Comparison of ENCODE assay signal across 1 cellular context in the genomic region with DNA sequence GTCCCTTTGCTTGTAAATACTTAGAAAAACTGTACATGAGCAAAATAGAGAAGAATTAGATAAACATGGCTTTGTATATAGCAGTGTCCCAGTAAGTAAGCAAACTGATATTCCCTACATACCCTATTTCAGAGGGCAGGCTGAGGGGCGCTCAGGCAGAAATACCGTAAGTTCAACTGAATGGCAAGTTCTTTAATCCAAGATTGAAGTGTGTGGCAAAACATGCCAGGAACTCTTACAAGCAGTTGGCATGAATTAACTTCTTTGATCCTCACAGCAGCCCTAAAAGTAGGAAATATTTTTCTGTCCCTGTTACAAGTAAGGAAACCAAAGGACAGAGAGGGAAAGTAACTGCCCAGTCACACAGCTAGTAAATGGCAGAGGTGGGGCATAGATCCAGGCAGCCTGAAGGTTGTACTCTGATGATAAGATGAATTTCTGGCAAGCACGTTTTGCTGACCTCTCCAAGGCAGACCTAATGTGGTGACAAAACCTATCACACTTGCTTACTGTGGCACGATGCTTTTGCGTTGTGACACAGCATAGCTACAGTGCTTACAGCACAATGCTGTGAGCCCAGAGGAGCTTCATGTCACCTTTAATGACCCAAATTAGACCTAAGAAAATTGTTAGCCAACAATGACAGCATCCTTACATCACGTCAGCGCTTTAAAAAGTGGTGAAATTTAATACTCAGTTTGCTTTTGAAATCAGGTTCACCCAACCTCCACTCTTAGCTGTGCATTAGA.
A peak's percentile ranks its signal among the peaks of the same experiment; 100 is the strongest.
TF ChIP-seq lines count a peak whose summit lies in the region.

No MANE protein-coding gene starts in this region.

TF ChIP-seq in HEK293, 187 proteins besides CTCF, POLR2A, EP300 and RAD21 (continued from another document and continues in another):
- TF ChIP-seq ZNF10 (tag by site-specific recombination; IDR thresholded peaks at IDR 0.05) (no peak), GLI4 (tag by site-specific recombination; IDR thresholded peaks at IDR 0.05) (no peak), ZNF76 (tag by site-specific recombination; IDR thresholded peaks at IDR 0.05; ENCODE audit: borderline replicate concordance, low read depth) (no peak), ZNF747 (tag by site-specific recombination; IDR thresholded peaks at IDR 0.05) (no peak), ZNF341 (tag by site-specific recombination; IDR thresholded peaks at IDR 0.05; ENCODE audit: low read depth) (no peak), ZXDB (tag by site-specific recombination; IDR thresholded peaks at IDR 0.05) (peak; percentile 68), ZNF132 (tag by site-specific recombination; IDR thresholded peaks at IDR 0.05; ENCODE audit: borderline replicate concordance) (no peak), ZNF391 (tag by site-specific recombination; IDR thresholded peaks at IDR 0.05; ENCODE audit: borderline replicate concordance, low read depth) (no peak), SCRT2 (tag by site-specific recombination; IDR thresholded peaks at IDR 0.05) (no peak), ZNF302 (tag by site-specific recombination; IDR thresholded peaks at IDR 0.05; ENCODE audit: low read depth) (no peak), ZNF394 (tag by site-specific recombination; IDR thresholded peaks at IDR 0.05; ENCODE audit: borderline replicate concordance) (peak; percentile 59; the same call in 1 of the 2 replicates), ZFP3 (tag by site-specific recombination; IDR thresholded peaks at IDR 0.05; ENCODE audit: low read depth) (no peak), KLF16 (tag by site-specific recombination; IDR thresholded peaks at IDR 0.05) (peak; percentile 39; the same call in 1 of the 2 replicates), ZNF37A (tag by site-specific recombination; IDR thresholded peaks at IDR 0.05) (no peak), ZNF404 (tag by site-specific recombination; IDR thresholded peaks at IDR 0.05) (no peak), ZNF549 (tag by site-specific recombination; IDR thresholded peaks at IDR 0.05) (no peak), ZNF654 (tag by site-specific recombination; IDR thresholded peaks at IDR 0.05; ENCODE audit: low read depth) (no peak), ZNF776 (tag by site-specific recombination; IDR thresholded peaks at IDR 0.05; ENCODE audit: borderline replicate concordance) (no peak), ZNF555 (tag by site-specific recombination; conservative IDR thresholded peaks at IDR 0.05) (no peak), KLF9 (tag by site-specific recombination; IDR thresholded peaks at IDR 0.05; ENCODE audit: low read depth) (no peak), KLF10 (tag by site-specific recombination; IDR thresholded peaks at IDR 0.05) (peak; percentile 44; the same call in 1 of the 2 replicates), ZNF311 (tag by site-specific recombination; IDR thresholded peaks at IDR 0.05; ENCODE audit: borderline replicate concordance) (no peak), ZNF501 (tag by site-specific recombination; IDR thresholded peaks at IDR 0.05) (no peak), BCL11B (tag by site-specific recombination; IDR thresholded peaks at IDR 0.05; ENCODE audit: low read depth) (0 out of 2 replicates have a peak, but pooled peaks have one; percentile 39), ZNF155 (tag by site-specific recombination; IDR thresholded peaks at IDR 0.05) (no peak), ZNF514 (tag by site-specific recombination; IDR thresholded peaks at IDR 0.05) (no peak), ZNF433 (tag by site-specific recombination; IDR thresholded peaks at IDR 0.05; ENCODE audit: low read depth) (no peak), ZNF560 (tag by site-specific recombination; IDR thresholded peaks at IDR 0.05; ENCODE audit: borderline replicate concordance) (no peak), ZNF677 (tag by site-specific recombination; IDR thresholded peaks at IDR 0.05) (no peak), GLI2 (tag by site-specific recombination; IDR thresholded peaks at IDR 0.05; ENCODE audit: borderline replicate concordance, low read depth) (no peak), HOXC10 (CRISPR knock-in tag; IDR thresholded peaks at IDR 0.05) (no peak), ZNF768 (tag by site-specific recombination; IDR thresholded peaks at IDR 0.05) (no peak)
- TF ChIP-seq, protein P1, sequence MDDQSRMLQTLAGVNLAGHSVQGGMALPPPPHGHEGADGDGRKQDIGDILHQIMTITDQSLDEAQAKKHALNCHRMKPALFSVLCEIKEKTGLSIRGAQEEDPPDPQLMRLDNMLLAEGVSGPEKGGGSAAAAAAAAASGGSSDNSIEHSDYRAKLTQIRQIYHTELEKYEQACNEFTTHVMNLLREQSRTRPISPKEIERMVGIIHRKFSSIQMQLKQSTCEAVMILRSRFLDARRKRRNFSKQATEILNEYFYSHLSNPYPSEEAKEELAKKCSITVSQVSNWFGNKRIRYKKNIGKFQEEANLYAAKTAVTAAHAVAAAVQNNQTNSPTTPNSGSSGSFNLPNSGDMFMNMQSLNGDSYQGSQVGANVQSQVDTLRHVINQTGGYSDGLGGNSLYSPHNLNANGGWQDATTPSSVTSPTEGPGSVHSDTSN (CRISPR knock-in tag; IDR thresholded peaks at IDR 0.05), result no peak
- TF ChIP-seq, protein P2, sequence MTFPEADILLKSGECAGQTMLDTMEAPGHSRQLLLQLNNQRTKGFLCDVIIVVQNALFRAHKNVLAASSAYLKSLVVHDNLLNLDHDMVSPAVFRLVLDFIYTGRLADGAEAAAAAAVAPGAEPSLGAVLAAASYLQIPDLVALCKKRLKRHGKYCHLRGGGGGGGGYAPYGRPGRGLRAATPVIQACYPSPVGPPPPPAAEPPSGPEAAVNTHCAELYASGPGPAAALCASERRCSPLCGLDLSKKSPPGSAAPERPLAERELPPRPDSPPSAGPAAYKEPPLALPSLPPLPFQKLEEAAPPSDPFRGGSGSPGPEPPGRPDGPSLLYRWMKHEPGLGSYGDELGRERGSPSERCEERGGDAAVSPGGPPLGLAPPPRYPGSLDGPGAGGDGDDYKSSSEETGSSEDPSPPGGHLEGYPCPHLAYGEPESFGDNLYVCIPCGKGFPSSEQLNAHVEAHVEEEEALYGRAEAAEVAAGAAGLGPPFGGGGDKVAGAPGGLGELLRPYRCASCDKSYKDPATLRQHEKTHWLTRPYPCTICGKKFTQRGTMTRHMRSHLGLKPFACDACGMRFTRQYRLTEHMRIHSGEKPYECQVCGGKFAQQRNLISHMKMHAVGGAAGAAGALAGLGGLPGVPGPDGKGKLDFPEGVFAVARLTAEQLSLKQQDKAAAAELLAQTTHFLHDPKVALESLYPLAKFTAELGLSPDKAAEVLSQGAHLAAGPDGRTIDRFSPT (tag by site-specific recombination; IDR thresholded peaks at IDR 0.05), result peak; percentile 59; the same call in 1 of the 2 replicates
- TF ChIP-seq, protein P3, sequence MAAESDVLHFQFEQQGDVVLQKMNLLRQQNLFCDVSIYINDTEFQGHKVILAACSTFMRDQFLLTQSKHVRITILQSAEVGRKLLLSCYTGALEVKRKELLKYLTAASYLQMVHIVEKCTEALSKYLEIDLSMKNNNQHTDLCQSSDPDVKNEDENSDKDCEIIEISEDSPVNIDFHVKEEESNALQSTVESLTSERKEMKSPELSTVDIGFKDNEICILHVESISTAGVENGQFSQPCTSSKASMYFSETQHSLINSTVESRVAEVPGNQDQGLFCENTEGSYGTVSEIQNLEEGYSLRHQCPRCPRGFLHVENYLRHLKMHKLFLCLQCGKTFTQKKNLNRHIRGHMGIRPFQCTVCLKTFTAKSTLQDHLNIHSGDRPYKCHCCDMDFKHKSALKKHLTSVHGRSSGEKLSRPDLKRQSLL (tag by site-specific recombination; IDR thresholded peaks at IDR 0.05), result no peak
- TF ChIP-seq, protein P4, sequence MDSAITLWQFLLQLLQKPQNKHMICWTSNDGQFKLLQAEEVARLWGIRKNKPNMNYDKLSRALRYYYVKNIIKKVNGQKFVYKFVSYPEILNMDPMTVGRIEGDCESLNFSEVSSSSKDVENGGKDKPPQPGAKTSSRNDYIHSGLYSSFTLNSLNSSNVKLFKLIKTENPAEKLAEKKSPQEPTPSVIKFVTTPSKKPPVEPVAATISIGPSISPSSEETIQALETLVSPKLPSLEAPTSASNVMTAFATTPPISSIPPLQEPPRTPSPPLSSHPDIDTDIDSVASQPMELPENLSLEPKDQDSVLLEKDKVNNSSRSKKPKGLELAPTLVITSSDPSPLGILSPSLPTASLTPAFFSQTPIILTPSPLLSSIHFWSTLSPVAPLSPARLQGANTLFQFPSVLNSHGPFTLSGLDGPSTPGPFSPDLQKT (IDR thresholded peaks at IDR 0.05; ENCODE audit: borderline replicate concordance, low read depth, low read length), result no peak
- TF ChIP-seq, protein P5, sequence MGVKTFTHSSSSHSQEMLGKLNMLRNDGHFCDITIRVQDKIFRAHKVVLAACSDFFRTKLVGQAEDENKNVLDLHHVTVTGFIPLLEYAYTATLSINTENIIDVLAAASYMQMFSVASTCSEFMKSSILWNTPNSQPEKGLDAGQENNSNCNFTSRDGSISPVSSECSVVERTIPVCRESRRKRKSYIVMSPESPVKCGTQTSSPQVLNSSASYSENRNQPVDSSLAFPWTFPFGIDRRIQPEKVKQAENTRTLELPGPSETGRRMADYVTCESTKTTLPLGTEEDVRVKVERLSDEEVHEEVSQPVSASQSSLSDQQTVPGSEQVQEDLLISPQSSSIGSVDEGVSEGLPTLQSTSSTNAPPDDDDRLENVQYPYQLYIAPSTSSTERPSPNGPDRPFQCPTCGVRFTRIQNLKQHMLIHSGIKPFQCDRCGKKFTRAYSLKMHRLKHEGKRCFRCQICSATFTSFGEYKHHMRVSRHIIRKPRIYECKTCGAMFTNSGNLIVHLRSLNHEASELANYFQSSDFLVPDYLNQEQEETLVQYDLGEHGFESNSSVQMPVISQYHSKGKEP (tag by site-specific recombination; IDR thresholded peaks at IDR 0.05), result no peak
- TF ChIP-seq, protein P6, sequence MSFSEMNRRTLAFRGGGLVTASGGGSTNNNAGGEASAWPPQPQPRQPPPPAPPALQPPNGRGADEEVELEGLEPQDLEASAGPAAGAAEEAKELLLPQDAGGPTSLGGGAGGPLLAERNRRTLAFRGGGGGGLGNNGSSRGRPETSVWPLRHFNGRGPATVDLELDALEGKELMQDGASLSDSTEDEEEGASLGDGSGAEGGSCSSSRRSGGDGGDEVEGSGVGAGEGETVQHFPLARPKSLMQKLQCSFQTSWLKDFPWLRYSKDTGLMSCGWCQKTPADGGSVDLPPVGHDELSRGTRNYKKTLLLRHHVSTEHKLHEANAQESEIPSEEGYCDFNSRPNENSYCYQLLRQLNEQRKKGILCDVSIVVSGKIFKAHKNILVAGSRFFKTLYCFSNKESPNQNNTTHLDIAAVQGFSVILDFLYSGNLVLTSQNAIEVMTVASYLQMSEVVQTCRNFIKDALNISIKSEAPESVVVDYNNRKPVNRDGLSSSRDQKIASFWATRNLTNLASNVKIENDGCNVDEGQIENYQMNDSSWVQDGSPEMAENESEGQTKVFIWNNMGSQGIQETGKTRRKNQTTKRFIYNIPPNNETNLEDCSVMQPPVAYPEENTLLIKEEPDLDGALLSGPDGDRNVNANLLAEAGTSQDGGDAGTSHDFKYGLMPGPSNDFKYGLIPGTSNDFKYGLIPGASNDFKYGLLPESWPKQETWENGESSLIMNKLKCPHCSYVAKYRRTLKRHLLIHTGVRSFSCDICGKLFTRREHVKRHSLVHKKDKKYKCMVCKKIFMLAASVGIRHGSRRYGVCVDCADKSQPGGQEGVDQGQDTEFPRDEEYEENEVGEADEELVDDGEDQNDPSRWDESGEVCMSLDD (tag by site-specific recombination; IDR thresholded peaks at IDR 0.05), result no peak
- TF ChIP-seq, protein P7, sequence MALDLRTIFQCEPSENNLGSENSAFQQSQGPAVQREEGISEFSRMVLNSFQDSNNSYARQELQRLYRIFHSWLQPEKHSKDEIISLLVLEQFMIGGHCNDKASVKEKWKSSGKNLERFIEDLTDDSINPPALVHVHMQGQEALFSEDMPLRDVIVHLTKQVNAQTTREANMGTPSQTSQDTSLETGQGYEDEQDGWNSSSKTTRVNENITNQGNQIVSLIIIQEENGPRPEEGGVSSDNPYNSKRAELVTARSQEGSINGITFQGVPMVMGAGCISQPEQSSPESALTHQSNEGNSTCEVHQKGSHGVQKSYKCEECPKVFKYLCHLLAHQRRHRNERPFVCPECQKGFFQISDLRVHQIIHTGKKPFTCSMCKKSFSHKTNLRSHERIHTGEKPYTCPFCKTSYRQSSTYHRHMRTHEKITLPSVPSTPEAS (tag by site-specific recombination; IDR thresholded peaks at IDR 0.05), result no peak
- TF ChIP-seq, protein P8, sequence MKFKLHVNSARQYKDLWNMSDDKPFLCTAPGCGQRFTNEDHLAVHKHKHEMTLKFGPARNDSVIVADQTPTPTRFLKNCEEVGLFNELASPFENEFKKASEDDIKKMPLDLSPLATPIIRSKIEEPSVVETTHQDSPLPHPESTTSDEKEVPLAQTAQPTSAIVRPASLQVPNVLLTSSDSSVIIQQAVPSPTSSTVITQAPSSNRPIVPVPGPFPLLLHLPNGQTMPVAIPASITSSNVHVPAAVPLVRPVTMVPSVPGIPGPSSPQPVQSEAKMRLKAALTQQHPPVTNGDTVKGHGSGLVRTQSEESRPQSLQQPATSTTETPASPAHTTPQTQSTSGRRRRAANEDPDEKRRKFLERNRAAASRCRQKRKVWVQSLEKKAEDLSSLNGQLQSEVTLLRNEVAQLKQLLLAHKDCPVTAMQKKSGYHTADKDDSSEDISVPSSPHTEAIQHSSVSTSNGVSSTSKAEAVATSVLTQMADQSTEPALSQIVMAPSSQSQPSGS (tag by site-specific recombination; IDR thresholded peaks at IDR 0.05; ENCODE audit: low read depth), result peak; percentile 81
- TF ChIP-seq, protein P9, sequence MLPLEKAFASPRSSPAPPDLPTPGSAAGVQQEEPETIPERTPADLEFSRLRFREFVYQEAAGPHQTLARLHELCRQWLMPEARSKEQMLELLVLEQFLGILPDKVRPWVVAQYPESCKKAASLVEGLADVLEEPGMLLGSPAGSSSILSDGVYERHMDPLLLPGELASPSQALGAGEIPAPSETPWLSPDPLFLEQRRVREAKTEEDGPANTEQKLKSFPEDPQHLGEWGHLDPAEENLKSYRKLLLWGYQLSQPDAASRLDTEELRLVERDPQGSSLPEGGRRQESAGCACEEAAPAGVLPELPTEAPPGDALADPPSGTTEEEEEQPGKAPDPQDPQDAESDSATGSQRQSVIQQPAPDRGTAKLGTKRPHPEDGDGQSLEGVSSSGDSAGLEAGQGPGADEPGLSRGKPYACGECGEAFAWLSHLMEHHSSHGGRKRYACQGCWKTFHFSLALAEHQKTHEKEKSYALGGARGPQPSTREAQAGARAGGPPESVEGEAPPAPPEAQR (tag by site-specific recombination; IDR thresholded peaks at IDR 0.05), result no peak
- TF ChIP-seq, protein P10, sequence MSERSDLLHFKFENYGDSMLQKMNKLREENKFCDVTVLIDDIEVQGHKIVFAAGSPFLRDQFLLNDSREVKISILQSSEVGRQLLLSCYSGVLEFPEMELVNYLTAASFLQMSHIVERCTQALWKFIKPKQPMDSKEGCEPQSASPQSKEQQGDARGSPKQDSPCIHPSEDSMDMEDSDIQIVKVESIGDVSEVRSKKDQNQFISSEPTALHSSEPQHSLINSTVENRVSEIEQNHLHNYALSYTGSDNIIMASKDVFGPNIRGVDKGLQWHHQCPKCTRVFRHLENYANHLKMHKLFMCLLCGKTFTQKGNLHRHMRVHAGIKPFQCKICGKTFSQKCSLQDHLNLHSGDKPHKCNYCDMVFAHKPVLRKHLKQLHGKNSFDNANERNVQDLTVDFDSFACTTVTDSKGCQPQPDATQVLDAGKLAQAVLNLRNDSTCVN (tag by site-specific recombination; optimal IDR thresholded peaks at IDR 0.05), result no peak
- TF ChIP-seq, protein P11, sequence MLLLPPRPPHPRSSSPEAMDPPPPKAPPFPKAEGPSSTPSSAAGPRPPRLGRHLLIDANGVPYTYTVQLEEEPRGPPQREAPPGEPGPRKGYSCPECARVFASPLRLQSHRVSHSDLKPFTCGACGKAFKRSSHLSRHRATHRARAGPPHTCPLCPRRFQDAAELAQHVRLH (tag by site-specific recombination; IDR thresholded peaks at IDR 0.05), result no peak
